1 cellular context compared by ENCODE assay signal in genomic region chr19:6276447-6276846, GRCh38.
TF ChIP-seq lines count a peak whose summit lies in the region.

No MANE protein-coding gene starts in this region.

TF ChIP-seq in K562, 482 proteins besides CTCF, POLR2A, EP300 and RAD21 (continued from another document and continues in another):
- TF ChIP-seq MAZ (CRISPR knock-in tag; conservative IDR thresholded peaks at IDR 0.05 in 1 of 2, IDR thresholded peaks at IDR 0.05 in 1 of 2) (peak; percentile 33 to 71; a peak in 2 of 4 replicates), ZNF76 (CRISPR knock-in tag; IDR thresholded peaks at IDR 0.05; ENCODE audit: borderline replicate concordance) (no peak), CBFA2T3 (IDR thresholded peaks at IDR 0.05) (peak; percentile 85), FOXA3 (CRISPR knock-in tag; conservative IDR thresholded peaks at IDR 0.05 in 1 of 2, IDR thresholded peaks at IDR 0.05 in 1 of 2) (no peak), NEUROD1 (IDR thresholded peaks at IDR 0.05; ENCODE audit: borderline replicate concordance, low read depth, low read length, partially characterized antibody) (no peak), TAL1 (IDR thresholded peaks at IDR 0.05) (peak; percentile 66), ZBTB49 (CRISPR knock-in tag; IDR thresholded peaks at IDR 0.05; ENCODE audit: borderline replicate concordance) (no peak), SIX5 (IDR thresholded peaks at IDR 0.05; ENCODE audit: borderline replicate concordance in 1 of 2, insufficient read depth in 1 of 2, low read depth in 1 of 2, low read length in 2 of 2) (no peak), ILF3 (IDR thresholded peaks at IDR 0.05; ENCODE audit: borderline replicate concordance) (no peak), TAF1 (IDR thresholded peaks at IDR 0.05; ENCODE audit: control insufficient read depth, extremely low read depth, insufficient read depth, low read length, severe bottlenecking) (no peak), FOXO4 (CRISPR knock-in tag; IDR thresholded peaks at IDR 0.05) (no peak), ZNF512 (tag; IDR thresholded peaks at IDR 0.05) (no peak), ESRRA (IDR thresholded peaks at IDR 0.05; ENCODE audit: borderline replicate concordance, low read depth) (peak; percentile 35; the same call in 1 of the 2 replicates), ZNF124 (CRISPR knock-in tag; IDR thresholded peaks at IDR 0.05) (no peak), RHOXF2B (CRISPR knock-in tag; conservative IDR thresholded peaks at IDR 0.05) (no peak), SRSF9 (IDR thresholded peaks at IDR 0.05; ENCODE audit: borderline replicate concordance, low read depth, low read length) (no peak), ARHGAP35 (IDR thresholded peaks at IDR 0.05; ENCODE audit: partially characterized antibody) (no peak), ARID4B (CRISPR knock-in tag; IDR thresholded peaks at IDR 0.05) (no peak), USF2 (CRISPR knock-in tag; IDR thresholded peaks at IDR 0.05) (peak; percentile 51), HMGN3 (IDR thresholded peaks at IDR 0.05; ENCODE audit: borderline replicate concordance, extremely low read depth, insufficient read length, low read depth, low read length) (no peak), CHD2 (IDR thresholded peaks at IDR 0.05; ENCODE audit: low read depth, low read length) (no peak), CAMTA2 (CRISPR knock-in tag; conservative IDR thresholded peaks at IDR 0.05) (no peak), NCOA4 (IDR thresholded peaks at IDR 0.05; ENCODE audit: partially characterized antibody) (no peak), CEBPB (tag; IDR thresholded peaks at IDR 0.05) (no peak), ZBTB5 (IDR thresholded peaks at IDR 0.05) (no peak), ZNF449 (CRISPR knock-in tag; IDR thresholded peaks at IDR 0.05) (no peak), GATA2 (CRISPR knock-in tag; IDR thresholded peaks at IDR 0.05) (peak; percentile 30; the same call in 1 of the 2 replicates), ZFPM2 (CRISPR knock-in tag; IDR thresholded peaks at IDR 0.05) (no peak), PRPF4 (IDR thresholded peaks at IDR 0.05; ENCODE audit: insufficient read depth, low read depth, low read length, poor library complexity, severe bottlenecking) (no peak), SNIP1 (IDR thresholded peaks at IDR 0.05; ENCODE audit: low read depth) (no peak), MEF2A (IDR thresholded peaks at IDR 0.05; ENCODE audit: control insufficient read depth, low read depth, low read length) (no peak), ID3 (CRISPR knock-in tag; IDR thresholded peaks at IDR 0.05) (no peak), ID3 (tag; IDR thresholded peaks at IDR 0.05) (no peak), NFE2L1 (tag; IDR thresholded peaks at IDR 0.05; ENCODE audit: borderline replicate concordance, low read depth) (no peak), CBX8 (IDR thresholded peaks at IDR 0.05; ENCODE audit: borderline replicate concordance, extremely low read depth, low read depth, low read length, poor library complexity, severe bottlenecking) (no peak), RBM25 (IDR thresholded peaks at IDR 0.05; ENCODE audit: low read depth, low read length, severe bottlenecking) (no peak), ZFP1 (CRISPR knock-in tag; IDR thresholded peaks at IDR 0.05) (no peak)
